Comparison of ENCODE assay signal across 30 cellular contexts in the genomic region with DNA sequence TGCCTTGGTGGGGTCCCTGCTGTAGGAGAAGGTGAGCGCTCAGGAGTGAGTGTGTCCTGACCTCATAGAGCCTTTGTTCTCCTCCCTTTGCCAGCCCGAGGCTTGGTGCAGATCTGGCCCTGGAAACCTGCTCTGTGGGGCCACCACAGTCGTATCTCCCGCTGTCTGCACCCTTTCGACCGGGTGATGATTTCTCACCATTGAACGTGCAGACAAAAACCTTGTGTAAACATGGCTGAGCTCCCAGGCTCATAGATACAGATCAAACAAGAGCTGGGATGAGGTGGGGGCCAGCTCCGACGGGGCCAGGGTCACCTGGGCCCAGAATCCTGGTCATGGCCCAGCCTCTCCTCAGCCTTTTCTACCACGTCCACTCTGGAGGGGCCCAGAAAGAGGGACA. TPM values are rescaled to one million over a fixed set of nuclear protein-coding genes. Genes with fewer than 3 reads are reported as not detected.
DNase-seq lines count a peak whose midpoint lies in the region; ATAC-seq, FAIRE-seq and TF ChIP-seq lines count a peak whose summit lies in the region.
"Had no signal": no experiment of that assay in that cellular context is flagged by ENCODE, and none has a peak within 500 bp of the region (broad histone marks: within the 10 kb centered on the region; RNA-seq: fewer than 3 reads in every experiment).

No MANE protein-coding gene starts in this region.

- TF ChIP-seq CTCF in endodermal cell (conservative IDR thresholded peaks at IDR 0.05) (no peak), HepG2 (CRISPR knock-in tag; IDR thresholded peaks at IDR 0.05) (no peak)

- no peak overlapping the region for H3K27ac Mint-ChIP-seq in endodermal cell
- H3K27ac Mint-ChIP-seq: activated CD4-positive, alpha-beta memory T cell treated with anti-CD3 and anti-CD28 coated beads for 36 hours; activated naive CD8-positive, alpha-beta T cell treated with anti-CD3 and anti-CD28 coated beads, Interleukin-2, amount 50 U/mL, for 24 hours; activated T-cell treated with anti-CD3 and anti-CD28 coated beads, Interleukin-2, amount 50 U/mL, for 72 hours; CD8-positive, alpha-beta T cell; neural progenitor cell; progenitor cell of endocrine pancreas; T-helper 2 cell treated with Interferon-gamma antibody and Interleukin-4, amounts not matched to agents 5 μg/mL and 100 μg/mL, for 36 hours had no signal

- intact Hi-C loops in HepG2 (cut with micrococcal nuclease; ENCODE audit: unreplicated experiment), result loop anchor here (1.0 to 5.0 kb wide), 5 partner anchors 18 to 67 kb away; partner anchors contain the start of genes ESYT3 and MRAS

- no peak overlapping the region for H3K27ac ChIP-seq in endodermal cell (ENCODE audit: low read depth, low read length)
- peak overlapping the region; percentile 59 for H3K27ac ChIP-seq in HepG2 (ENCODE audit: extremely low read length, insufficient read depth, low read length)
- H3K27ac ChIP-seq: neural progenitor cell had no signal

- H3K36me3 Mint-ChIP-seq in endodermal cell (ENCODE audit: low read depth), result peaks cover 11% of the 10 kb centered on the region
- H3K36me3 Mint-ChIP-seq: activated CD4-positive, alpha-beta memory T cell treated with anti-CD3 and anti-CD28 coated beads for 36 hours; CD8-positive, alpha-beta T cell had no signal

- in situ Hi-C loops in HepG2 (cut with HindIII; ENCODE audit: extremely low pct_ligation_motif_present, low pct_unique_long_range_greater_than_20kb), result loop anchor here (5.0 kb wide), 1 partner anchor 52 kb away; the partner anchor contains the start of gene MRAS

- ATAC-seq in HepG2 (peak; percentile 71), GM18909 (IDR thresholded peaks at IDR 0.05; ENCODE audit: poor library complexity, unreplicated experiment) (no peak)
- ATAC-seq: activated naive CD8-positive, alpha-beta T cell treated with anti-CD3 and anti-CD28 coated beads, Interleukin-2, amount 50 U/mL, for 24 hours; activated T-cell treated with anti-CD3 and anti-CD28 coated beads, Interleukin-2, amount 50 U/mL, for 72 hours; CD8-positive, alpha-beta T cell had no signal

- H4K20me1 ChIP-seq in HepG2 (ENCODE audit: insufficient read depth, low read length), result no peaks in the 10 kb centered on the region

- DNase-seq in H7 (peak; percentile 16), NCI-H2029 (lab: John Stamatoyannopoulos, UW) (peak; percentile 34), endodermal cell (peak; percentile 19), HepG2 (ENCODE audit: low spot score) (peak; percentile 83), NCI-H1694 treated with DMSO at 0.1 percent for 48 hours (lab: John Stamatoyannopoulos, UW) (no peak)
- no peak for DNase-seq in stimulated activated CD4-positive, alpha-beta T cell treated with anti-CD3 and anti-CD28 coated beads, Interleukin-15, amount 100 ng/mL, for 24 hours
- DNase-seq: ACHN; activated CD4-positive, alpha-beta memory T cell treated with anti-CD3 and anti-CD28 coated beads for 36 hours; activated CD4-positive, alpha-beta T cell treated with anti-CD3 and anti-CD28 coated beads for 1 hour; activated naive CD8-positive, alpha-beta T cell treated with anti-CD3 and anti-CD28 coated beads, Interleukin-2, amount 50 U/mL, for 24 hours; activated T-cell treated with anti-CD3 and anti-CD28 coated beads, Interleukin-2, amount 50 U/mL, for 72 hours; BE2C; CD8-positive, alpha-beta T cell; dermis blood vessel endothelial cell; DMS 273 treated with DMSO at 0.1 percent for 48 hours; hippocampal formation; MM.1S; NCI-H1417 treated with DMSO at 0.1 percent for 48 hours; NCI-H510A treated with DMSO at 0.1 percent for 48 hours; SIG-M5; stimulated activated CD4-positive, alpha-beta T cell treated with anti-CD3 and anti-CD28 coated beads, Interleukin-4, amount 100 ng/mL, for 4 hours had no signal

- no TSS peak for BruUV-seq in HepG2 (replicated peaks; lab: Mats Ljungman, UMichigan)

- H3K27me3 ChIP-seq in H7 (ENCODE audit: control insufficient read depth, insufficient read depth, low read length) (no peaks in the 10 kb centered on the region), endodermal cell (ENCODE audit: control insufficient read depth, insufficient read depth, low read length, poor library complexity, severe bottlenecking) (no peaks in the 10 kb centered on the region), HepG2 (ENCODE audit: control insufficient read depth in 1 of 2, insufficient read depth in 2 of 2, low read length in 2 of 2) (no peaks in the 10 kb centered on the region)
- H3K27me3 ChIP-seq: BE2C, neural progenitor cell, tibial nerve had no signal

- no peak overlapping the region for H2AFZ ChIP-seq in HepG2 (ENCODE audit: low read length)
- H2AFZ ChIP-seq: neural progenitor cell had no signal

- peak overlapping the region; percentile 62 for H3K4me2 ChIP-seq in HepG2 (ENCODE audit: low read depth, low read length)
- H3K4me2 ChIP-seq: neural progenitor cell had no signal

- no peaks in the 10 kb centered on the region for H3K27me3 Mint-ChIP-seq in endodermal cell (ENCODE audit: insufficient read depth)
- H3K27me3 Mint-ChIP-seq: activated CD4-positive, alpha-beta memory T cell treated with anti-CD3 and anti-CD28 coated beads for 36 hours had no signal

- POLR2A ChIA-PET in HepG2 (lab: Yijun Ruan, JAX), result interaction anchor here (1.2 to 2.6 kb wide), 3 partner anchors 35 to 51 kb away, joined by 3 to 15 read pairs (median 4); partner anchors contain the start of genes ESYT3 and MRAS

- H3K9ac ChIP-seq in endodermal cell (ENCODE audit: extremely low read depth, low read length, poor library complexity, severe bottlenecking) (no peak overlapping the region), HepG2 (ENCODE audit: insufficient read depth, low read depth, low read length) (0 out of 2 replicates have a peak overlapping the region, but pooled peaks have one; percentile 5)
- H3K9ac ChIP-seq: neural progenitor cell had no signal

- H3K4me3 Mint-ChIP-seq in endodermal cell, result no peak overlapping the region
- H3K4me3 Mint-ChIP-seq: activated CD4-positive, alpha-beta memory T cell treated with anti-CD3 and anti-CD28 coated beads for 36 hours; activated naive CD8-positive, alpha-beta T cell treated with anti-CD3 and anti-CD28 coated beads, Interleukin-2, amount 50 U/mL, for 24 hours; activated T-cell treated with anti-CD3 and anti-CD28 coated beads, Interleukin-2, amount 50 U/mL, for 72 hours; CD8-positive, alpha-beta T cell; neural progenitor cell; T-helper 2 cell treated with Interferon-gamma antibody and Interleukin-4, amounts not matched to agents 5 μg/mL and 100 μg/mL, for 36 hours had no signal

- no peak for TF ChIP-seq RAD21 in HepG2 (CRISPR knock-in tag; IDR thresholded peaks at IDR 0.05)

- CTCF ChIA-PET in HepG2 (lab: Yijun Ruan, JAX; ENCODE audit: low intra/inter-chr PET ratio, low total read pairs), result no interaction called here

- TF ChIP-seq EP300 in HepG2 (IDR thresholded peaks at IDR 0.05; ENCODE audit: low read depth in 2 of 2, low read length in 2 of 2) (peak in 1 of 2 experiments; percentile 73; a peak in 1 of 4 replicates), HepG2 (CRISPR knock-in tag; IDR thresholded peaks at IDR 0.05; ENCODE audit: borderline replicate concordance) (no peak)

- no peak overlapping the region for H3K4me3 ChIP-seq in H7 (ENCODE audit: insufficient read depth, low read depth, low read length)
- no peak overlapping the region for H3K4me3 ChIP-seq in endodermal cell (ENCODE audit: low read length)
- H3K4me3 ChIP-seq in HepG2 (replicated peaks in 1 of 3; ENCODE audit: insufficient read depth in 1 of 3, low read depth in 2 of 3, low read length in 3 of 3), result no peak overlapping the region; a peak in 1 of 6 replicates
- H3K4me3 ChIP-seq: HAP-1, neural progenitor cell, tibial nerve had no signal

- H3K36me3 ChIP-seq in H7 (replicated peaks; ENCODE audit: control insufficient read depth, insufficient read depth, low read length) (peaks cover 1% of the 10 kb centered on the region; the same call in 1 of the 2 replicates), endodermal cell (ENCODE audit: control insufficient read depth, insufficient read depth, low read length) (no peaks in the 10 kb centered on the region), HepG2 (replicated peaks in 1 of 2; ENCODE audit: control insufficient read depth in 1 of 2, insufficient read depth in 2 of 2, low read length in 2 of 2) (no peaks in the 10 kb centered on the region; a peak in 1 of 5 replicates)
- H3K36me3 ChIP-seq: BE2C, HAP-1, neural progenitor cell had no signal

- WGBS in endodermal cell (ENCODE audit: insufficient coverage in 1 of 2, insufficient read length in 1 of 2), 2 experiments, result 91% methylated on average over 10 of the region's 10 CpGs; no CpG with 5 or more reads in 1 of the 2 experiments
- 9% methylated on average over 4 of the region's 10 CpGs for WGBS in HepG2 (ENCODE audit: low lambda C conversion rate)

- no peak for TF ChIP-seq POLR2A in HepG2 (IDR thresholded peaks at IDR 0.05; ENCODE audit: insufficient read depth in 1 of 2, low read depth in 2 of 2, low read length in 2 of 2)

- no peaks in the 10 kb centered on the region for H3K79me2 ChIP-seq in HepG2 (ENCODE audit: insufficient read depth, low read length)

- no peaks in the 10 kb centered on the region for H3K9me3 ChIP-seq in endodermal cell (ENCODE audit: control insufficient read depth, low read length)
- H3K9me3 ChIP-seq in HepG2 (ENCODE audit: low read length), result no peaks in the 10 kb centered on the region
- H3K9me3 ChIP-seq: BE2C, HAP-1, tibial nerve had no signal

- H3K9me3 Mint-ChIP-seq in endodermal cell, result no peaks in the 10 kb centered on the region
- H3K9me3 Mint-ChIP-seq: activated CD4-positive, alpha-beta memory T cell treated with anti-CD3 and anti-CD28 coated beads for 36 hours; activated naive CD8-positive, alpha-beta T cell treated with anti-CD3 and anti-CD28 coated beads, Interleukin-2, amount 50 U/mL, for 24 hours; activated T-cell treated with anti-CD3 and anti-CD28 coated beads, Interleukin-2, amount 50 U/mL, for 72 hours; CD8-positive, alpha-beta T cell; neural progenitor cell; T-helper 2 cell treated with Interferon-gamma antibody and Interleukin-4, amounts not matched to agents 5 μg/mL and 100 μg/mL, for 36 hours had no signal

- no peaks in the 10 kb centered on the region for H3K4me1 ChIP-seq in endodermal cell (ENCODE audit: control insufficient read depth, insufficient read depth, low read length)
- H3K4me1 ChIP-seq in HepG2 (ENCODE audit: insufficient read depth, low read length), result peaks cover 40% of the 10 kb centered on the region
- H3K4me1 ChIP-seq: BE2C, HAP-1 had no signal

- H3K4me1 Mint-ChIP-seq in endodermal cell, result peaks cover 5% of the 10 kb centered on the region
- H3K4me1 Mint-ChIP-seq: activated naive CD8-positive, alpha-beta T cell treated with anti-CD3 and anti-CD28 coated beads, Interleukin-2, amount 50 U/mL, for 24 hours had no signal

- peak; percentile 83 for FAIRE-seq in HepG2 (lab: Jason Lieb, UNC)
- FAIRE-seq: endometrium, frontal cortex, GM12891 had no signal

RNA-seq across cellular contexts. Expression of gene ESYT3, which starts 34.6 kb away (rescaled TPM):
- 5.6 and 10.9 TPM in 2 replicates for total RNA-seq in H7 (2014; rRNA removed; shearing (Covaris generic))
- 10 to 100 TPM in 1 of 2 donors, 1 to 10 TPM in 1; 7.7 to 10.2 TPM for total RNA-seq in endodermal cell
- polyA plus RNA-seq in endodermal cell (2013, experiment 1 of 2), result 1.5 TPM
- 0.70 TPM for polyA plus RNA-seq in endodermal cell (2013, experiment 2 of 2)
- total RNA-seq in HepG2 (2016; rRNA removed; fragmentation: Illumina TruSeq; extraction: Trizol), result 0.79 and 4.1 TPM in 2 replicates
- 0.88 and 0.91 TPM in 2 replicates for total RNA-seq in HepG2 (2016; cell fraction: cytosol; rRNA removed; fragmentation: Illumina TruSeq; extraction: Trizol; ENCODE audit: low read depth)
- total RNA-seq in HepG2 (2016; cell fraction: insoluble cytoplasmic fraction; rRNA removed; fragmentation: Illumina TruSeq; extraction: Trizol), result 0.65 and 3.4 TPM in 2 replicates
- total RNA-seq in HepG2 (2016; cell fraction: membrane; rRNA removed; fragmentation: Illumina TruSeq; extraction: Trizol), result 0.71 and 0.86 TPM in 2 replicates
- 9.2 TPM in 2 replicates for total RNA-seq in HepG2 (2016; cell fraction: nucleus; rRNA removed; fragmentation: Illumina TruSeq; extraction: Trizol)
- polyA plus RNA-seq in HepG2 (2011; rRNA removed), result 1.5 and 1.6 TPM in 2 replicates
- 0.51 and 0.70 TPM in 2 replicates for polyA plus RNA-seq in HepG2 (2011; cell fraction: cytosol; rRNA removed)
- polyA plus RNA-seq in HepG2 (2011; cell fraction: nucleus; rRNA removed), result 8.2 and 9.2 TPM in 2 replicates
- 0.83 and 1.4 TPM in 2 replicates for polyA plus RNA-seq in HepG2 (2012)
- polyA plus RNA-seq in HepG2 (2016; cell fraction: cytosol; fragmentation: Illumina TruSeq; extraction: Trizol; ENCODE audit: low read depth), result 0.17 and 0.22 TPM in 2 replicates
- polyA plus RNA-seq in HepG2 (2016; cell fraction: insoluble cytoplasmic fraction; fragmentation: Illumina TruSeq; extraction: Trizol; ENCODE audit: low read depth), result 0.66 and 1.0 TPM in 2 replicates
- 0.15 and 0.33 TPM in 2 replicates for polyA plus RNA-seq in HepG2 (2016; cell fraction: membrane; fragmentation: Illumina TruSeq; extraction: Trizol; ENCODE audit: low read depth)
- polyA plus RNA-seq in HepG2 (2016; cell fraction: nucleus; fragmentation: Illumina TruSeq; extraction: Trizol; ENCODE audit: insufficient read depth, low read depth), result 12.9 and 13.1 TPM in 2 replicates
- 2.1 TPM in 2 replicates for polyA minus RNA-seq in HepG2 (2011; rRNA and poly(A)+ RNA removed; ENCODE audit: low replicate concordance)
- 0.35 and 1.2 TPM in 2 replicates for polyA minus RNA-seq in HepG2 (2011; cell fraction: cytosol; rRNA and poly(A)+ RNA removed)
- 9.0 and 11.3 TPM in 2 replicates for polyA minus RNA-seq in HepG2 (2011; cell fraction: nucleus; rRNA and poly(A)+ RNA removed)
- total RNA-seq: CD8-positive, alpha-beta T cell; dermis blood vessel endothelial cell had no signal

RNA-seq across cellular contexts. Expression of gene MRAS, which starts 51.4 kb away (rescaled TPM):
- total RNA-seq in H7 (2014; rRNA removed; shearing (Covaris generic)), result 24.4 and 32.0 TPM in 2 replicates
- total RNA-seq in endodermal cell (10 to 100 TPM; 12.8 to 16.1 TPM), HepG2 (2016; rRNA removed; fragmentation: Illumina TruSeq; extraction: Trizol) (36.2 TPM in 2 replicates)
- polyA plus RNA-seq in endodermal cell (2013, experiment 1 of 2), result 24.2 TPM
- 24.6 TPM for polyA plus RNA-seq in endodermal cell (2013, experiment 2 of 2)
- 30.3 and 31.5 TPM in 2 replicates for total RNA-seq in HepG2 (2016; cell fraction: cytosol; rRNA removed; fragmentation: Illumina TruSeq; extraction: Trizol; ENCODE audit: low read depth)
- 27.7 and 30.0 TPM in 2 replicates for total RNA-seq in HepG2 (2016; cell fraction: insoluble cytoplasmic fraction; rRNA removed; fragmentation: Illumina TruSeq; extraction: Trizol)
- 59.3 and 62.6 TPM in 2 replicates for total RNA-seq in HepG2 (2016; cell fraction: membrane; rRNA removed; fragmentation: Illumina TruSeq; extraction: Trizol)
- 24.4 and 32.5 TPM in 2 replicates for total RNA-seq in HepG2 (2016; cell fraction: nucleus; rRNA removed; fragmentation: Illumina TruSeq; extraction: Trizol)
- polyA plus RNA-seq in HepG2 (2011; rRNA removed), result 8.8 and 8.9 TPM in 2 replicates
- 7.2 and 8.0 TPM in 2 replicates for polyA plus RNA-seq in HepG2 (2011; cell fraction: cytosol; rRNA removed)
- 8.6 and 8.8 TPM in 2 replicates for polyA plus RNA-seq in HepG2 (2011; cell fraction: nucleus; rRNA removed)
- 4.2 and 4.6 TPM in 2 replicates for polyA plus RNA-seq in HepG2 (2012)
- polyA plus RNA-seq in HepG2 (2016; cell fraction: cytosol; fragmentation: Illumina TruSeq; extraction: Trizol; ENCODE audit: low read depth), result 31.3 and 40.9 TPM in 2 replicates
- polyA plus RNA-seq in HepG2 (2016; cell fraction: insoluble cytoplasmic fraction; fragmentation: Illumina TruSeq; extraction: Trizol; ENCODE audit: low read depth), result 26.0 and 29.0 TPM in 2 replicates
- 49.8 and 50.3 TPM in 2 replicates for polyA plus RNA-seq in HepG2 (2016; cell fraction: membrane; fragmentation: Illumina TruSeq; extraction: Trizol; ENCODE audit: low read depth)
- 34.3 and 34.5 TPM in 2 replicates for polyA plus RNA-seq in HepG2 (2016; cell fraction: nucleus; fragmentation: Illumina TruSeq; extraction: Trizol; ENCODE audit: insufficient read depth, low read depth)
- 5.8 and 6.5 TPM in 2 replicates for polyA minus RNA-seq in HepG2 (2011; rRNA and poly(A)+ RNA removed; ENCODE audit: low replicate concordance)
- 5.4 and 5.8 TPM in 2 replicates for polyA minus RNA-seq in HepG2 (2011; cell fraction: cytosol; rRNA and poly(A)+ RNA removed)
- 5.0 and 8.8 TPM in 2 replicates for polyA minus RNA-seq in HepG2 (2011; cell fraction: nucleus; rRNA and poly(A)+ RNA removed)
- total RNA-seq: CD8-positive, alpha-beta T cell had no signal

Comparison
In these comparisons a context has a peak if more than half of its experiments do, and no peak if none do; other contexts are left out.
1. DNase-seq: peak in H7 (single experiment), NCI-H2029 (single experiment), endodermal cell (single experiment) and HepG2 (single experiment); none in stimulated activated CD4-positive, alpha-beta T cell treated with anti-CD3 and anti-CD28 coated beads, Interleukin-15, amount 100 ng/mL, for 24 hours (single experiment) and NCI-H1694 treated with DMSO at 0.1 percent for 48 hours (single experiment).